12 cellular contexts compared by ENCODE assay signal in the genomic region with DNA sequence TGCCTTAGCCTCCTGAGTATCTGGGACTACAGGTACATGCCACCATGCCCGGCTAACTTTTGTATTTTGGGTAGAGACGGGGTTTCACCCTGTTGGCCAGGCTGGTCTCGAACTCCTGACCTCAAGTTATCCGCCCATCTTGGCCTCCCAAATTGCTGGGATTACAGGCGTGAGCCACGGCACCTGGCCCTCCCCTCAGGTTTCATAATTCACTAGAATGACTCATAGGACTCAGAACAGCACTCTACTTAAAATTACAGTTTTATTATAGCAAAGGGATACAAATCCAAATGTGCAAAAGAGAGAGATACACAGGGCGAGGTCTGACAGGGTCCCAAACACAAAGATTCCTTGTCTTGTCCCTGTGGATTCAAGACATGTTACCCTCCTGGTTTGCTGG. TPM values are rescaled to one million over a fixed set of nuclear protein-coding genes. Genes with fewer than 3 reads are reported as not detected.
A peak's percentile ranks its signal among the peaks of the same experiment; 100 is the strongest.
DNase-seq lines count a peak whose midpoint lies in the region; ATAC-seq and TF ChIP-seq lines count a peak whose summit lies in the region.
"Had no signal": no experiment of that assay in that cellular context is flagged by ENCODE, and none has a peak within 500 bp of the region (broad histone marks: within the 10 kb centered on the region; RNA-seq: fewer than 3 reads in every experiment).

No MANE protein-coding gene starts in this region.

- no peak overlapping the region for H2AFZ ChIP-seq in smooth muscle cell (ENCODE audit: low read depth)

- H3K4me3 Mint-ChIP-seq in activated T-cell treated with anti-CD3 and anti-CD28 coated beads, Interleukin-2, amount 50 U/mL, for 4 hours: peak overlapping the region; percentile 35

- H3K36me3 ChIP-seq in smooth muscle cell (ENCODE audit: low read depth): no peaks in the 10 kb centered on the region
- H3K36me3 ChIP-seq: vagina had no signal

- H3K9me3 Mint-ChIP-seq in activated T-cell treated with anti-CD3 and anti-CD28 coated beads, Interleukin-2, amount 50 U/mL, for 4 hours: no peaks in the 10 kb centered on the region
- H3K9me3 Mint-ChIP-seq: naive thymus-derived CD8-positive, alpha-beta T cell had no signal

- H3K27me3 ChIP-seq in smooth muscle cell (ENCODE audit: low read depth): no peaks in the 10 kb centered on the region
- H3K27me3 ChIP-seq: vagina had no signal

- H3K4me2 ChIP-seq in smooth muscle cell: no peak overlapping the region

- peaks cover 36% of the 10 kb centered on the region for H3K79me2 ChIP-seq in smooth muscle cell (ENCODE audit: low read depth)

- H3K9me3 ChIP-seq in smooth muscle cell (replicated peaks; ENCODE audit: low read depth): no peaks in the 10 kb centered on the region
- H3K9me3 ChIP-seq: vagina had no signal

- peaks cover 13% of the 10 kb centered on the region for H4K20me1 ChIP-seq in smooth muscle cell (ENCODE audit: low read depth)

- ATAC-seq in activated T-cell treated with anti-CD3 and anti-CD28 coated beads, Interleukin-2, amount 50 U/mL, for 4 hours: peak; percentile 33 to 42
- ATAC-seq in HG03432 (IDR thresholded peaks at IDR 0.05; ENCODE audit: unreplicated experiment): peak; percentile 3
- ATAC-seq in HG02642 (IDR thresholded peaks at IDR 0.05; ENCODE audit: poor library complexity, unreplicated experiment): no peak

- 80% methylated on average over 7 of the region's 7 CpGs for WGBS in smooth muscle cell (ENCODE audit: low lambda C conversion rate)

- H3K4me1 Mint-ChIP-seq in activated T-cell treated with anti-CD3 and anti-CD28 coated beads, Interleukin-2, amount 50 U/mL, for 4 hours (ENCODE audit: low read depth): peaks cover 56% of the 10 kb centered on the region

- no peaks in the 10 kb centered on the region for H3K27me3 Mint-ChIP-seq in activated T-cell treated with anti-CD3 and anti-CD28 coated beads, Interleukin-2, amount 50 U/mL, for 4 hours (ENCODE audit: low read depth)
- H3K27me3 Mint-ChIP-seq: naive thymus-derived CD8-positive, alpha-beta T cell had no signal

- no peak overlapping the region for H3K9ac ChIP-seq in smooth muscle cell (ENCODE audit: low read depth)

- peaks cover 13% of the 10 kb centered on the region for H3K36me3 Mint-ChIP-seq in activated T-cell treated with anti-CD3 and anti-CD28 coated beads, Interleukin-2, amount 50 U/mL, for 4 hours (ENCODE audit: insufficient read depth)

- no peak for DNase-seq in activated T-cell treated with anti-CD3 and anti-CD28 coated beads, Interleukin-2, amount 50 U/mL, for 4 hours
- DNase-seq in activated T-cell treated with anti-CD3 and anti-CD28 coated beads, Interleukin-2, amount 50 U/mL, for 1 hour: no peak
- peak; percentile 30 for DNase-seq in amniotic epithelial cell (ENCODE audit: low read depth)
- no peak for DNase-seq in smooth muscle cell (lab: John Stamatoyannopoulos, UW; ENCODE audit: unreplicated experiment)
- DNase-seq in middle frontal gyrus (ENCODE audit: extremely low spot score, low spot score): no peak
- DNase-seq in T-helper 9 cell: no peak
- DNase-seq: AML-193; naive thymus-derived CD8-positive, alpha-beta T cell; NCI-H2171 treated with DMSO at 0.1 percent for 48 hours had no signal

- no peak for TF ChIP-seq CTCF in smooth muscle cell (IDR thresholded peaks at IDR 0.05; ENCODE audit: borderline replicate concordance, insufficient read depth, poor library complexity, severe bottlenecking)

- H3F3A ChIP-seq in smooth muscle cell (ENCODE audit: low read depth): no peaks in the 10 kb centered on the region

- H3K4me1 ChIP-seq in smooth muscle cell (ENCODE audit: low read depth): peaks cover 5% of the 10 kb centered on the region

- no peak overlapping the region for H3K4me3 ChIP-seq in smooth muscle cell
- H3K4me3 ChIP-seq: vagina had no signal

- H3K27ac ChIP-seq in smooth muscle cell (ENCODE audit: low read depth): peak overlapping the region; percentile 53
- H3K27ac ChIP-seq: vagina had no signal

RNA-seq across cellular contexts. Expression of a gene that starts 5.0 kb away (rescaled TPM):
- 10 to 100 TPM; 18.1 to 23.4 (median 19.4) TPM for total RNA-seq in activated T-cell treated with anti-CD3 and anti-CD28 coated beads, Interleukin-2, amount 50 U/mL, for 4 hours
- 24.6 and 32.6 TPM in 2 replicates for total RNA-seq in smooth muscle cell
- 36.0 and 37.1 TPM in 2 replicates for polyA plus RNA-seq in smooth muscle cell
